In the genomic region with DNA sequence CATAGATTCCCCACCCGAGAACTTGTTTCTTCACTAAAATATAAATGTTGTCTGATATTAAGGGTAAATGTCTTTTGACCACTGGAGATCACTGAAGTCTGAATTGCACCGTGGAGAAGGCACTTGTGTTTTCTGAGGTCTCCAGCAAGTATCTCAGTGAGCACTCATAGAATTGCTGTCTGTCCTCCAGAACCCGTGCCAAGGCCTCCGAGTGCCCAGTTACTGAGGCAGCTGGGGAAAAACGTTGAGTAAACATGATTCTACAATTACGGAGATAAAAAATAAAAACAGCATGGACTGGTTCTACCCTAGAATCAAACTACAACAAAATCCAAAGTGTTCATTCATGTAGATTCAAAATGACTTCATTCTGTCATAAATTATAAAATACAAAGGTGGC, we compare ENCODE assay signal across 10 cellular contexts.
DNase-seq lines count a peak whose midpoint lies in the region; ATAC-seq and TF ChIP-seq lines count a peak whose summit lies in the region.
"Had no signal": no experiment of that assay in that cellular context is flagged by ENCODE, and none has a peak within 500 bp of the region (broad histone marks: within the 10 kb centered on the region; RNA-seq: fewer than 3 reads in every experiment).

No MANE protein-coding gene starts in this region.

- ATAC-seq in PC-3 (no peak), GM21447 (IDR thresholded peaks at IDR 0.05; ENCODE audit: unreplicated experiment) (no peak)

- no peak overlapping the region for H3K9ac ChIP-seq in PC-3 (ENCODE audit: low read length)

- BruUV-seq in PC-3 (replicated peaks; lab: Mats Ljungman, UMichigan) = TSS peak; percentile 52

- WGBS in sigmoid colon, 2 donors = 53 to 78% methylated on average over 6 of the region's 6 CpGs

- no peaks in the 10 kb centered on the region for H4K20me1 ChIP-seq in PC-3 (ENCODE audit: low read length)

- no peak for TF ChIP-seq POLR2A in sigmoid colon (IDR thresholded peaks at IDR 0.05)

- no peaks in the 10 kb centered on the region for H3K9me2 ChIP-seq in PC-3 (replicated peaks; ENCODE audit: low read length)

- no peaks in the 10 kb centered on the region for H3K27me3 ChIP-seq in PC-3 (ENCODE audit: low read length)
- H3K27me3 ChIP-seq in sigmoid colon = no peaks in the 10 kb centered on the region

- TF ChIP-seq EP300 in sigmoid colon (IDR thresholded peaks at IDR 0.05) = no peak

- peak overlapping the region; percentile 52 for H3K27ac ChIP-seq in C4-2B
- 0 out of 2 replicates have a peak overlapping the region, but pooled peaks have one; percentile 65 for H3K27ac ChIP-seq in PC-3 (ENCODE audit: low read length)
- H3K27ac ChIP-seq in sigmoid colon = peak overlapping the region; percentile 47 to 70 (median 68)

- H3K4me1 ChIP-seq in PC-3 (ENCODE audit: insufficient read depth, low read length) = peaks cover 29% of the 10 kb centered on the region
- H3K4me1 ChIP-seq in sigmoid colon = peaks cover 0 to 36% (median 18%) of the 10 kb centered on the region in 4 donors

- CTCF ChIA-PET in PC-3 (lab: Charles Lee) = no interaction called here

- H3K9me3 ChIP-seq in PC-3 (ENCODE audit: low read length) (no peaks in the 10 kb centered on the region), sigmoid colon (no peaks in the 10 kb centered on the region)

- no peak for TF ChIP-seq CTCF in C4-2B (conservative IDR thresholded peaks at IDR 0.05)
- no peak for TF ChIP-seq CTCF in PC-3 (conservative IDR thresholded peaks at IDR 0.05; ENCODE audit: low read depth, low read length)
- no peak for TF ChIP-seq CTCF in sigmoid colon (IDR thresholded peaks at IDR 0.05)

- H3K36me3 ChIP-seq in PC-3 (ENCODE audit: low read depth, low read length) (peaks cover 68% of the 10 kb centered on the region), sigmoid colon (peaks cover 1 to 76% (median 33%) of the 10 kb centered on the region in 4 donors)

- H3K4me3 ChIP-seq in PC-3 (ENCODE audit: low read length) (no peak overlapping the region), sigmoid colon (no peak overlapping the region)

- H2AFZ ChIP-seq in PC-3 (ENCODE audit: low read length) = no peak overlapping the region

- POLR2A ChIA-PET in PC-3 (lab: Charles Lee; ENCODE audit: unreplicated experiment) = no interaction called here

- H3K4me2 ChIP-seq in PC-3 (ENCODE audit: low read length) = no peak overlapping the region

- DNase-seq in PC-3 = no peak
- peak; percentile 23 for DNase-seq in globus pallidus (ENCODE audit: low spot score)
- DNase-seq in sigmoid colon = no peak
- DNase-seq in OCI-M1 (lab: John Stamatoyannopoulos, UW) = no peak
- DNase-seq in D341Med (ENCODE audit: low spot score) = no peak
- DNase-seq in SIG-M5 treated with dmso at 0.1 percent for 504 hours (lab: John Stamatoyannopoulos, UW; ENCODE audit: unreplicated experiment) = no peak
- DNase-seq: foreskin fibroblast, islet precursor cell had no signal

- no peaks in the 10 kb centered on the region for H3K79me2 ChIP-seq in PC-3 (ENCODE audit: low read length)

- H3F3A ChIP-seq in PC-3 (ENCODE audit: low read length, unreplicated experiment) = peaks cover 8% of the 10 kb centered on the region

- intact Hi-C loops in PC-3 (cut with micrococcal nuclease) = loop anchor here (2.0 kb wide), 1 partner anchor 159 kb away; no protein-coding TSS in a partner anchor
- intact Hi-C loops in sigmoid colon (cut with DNase I) = no loop called here
